Comparison of ENCODE assay signal across 8 cellular contexts in the genomic region with DNA sequence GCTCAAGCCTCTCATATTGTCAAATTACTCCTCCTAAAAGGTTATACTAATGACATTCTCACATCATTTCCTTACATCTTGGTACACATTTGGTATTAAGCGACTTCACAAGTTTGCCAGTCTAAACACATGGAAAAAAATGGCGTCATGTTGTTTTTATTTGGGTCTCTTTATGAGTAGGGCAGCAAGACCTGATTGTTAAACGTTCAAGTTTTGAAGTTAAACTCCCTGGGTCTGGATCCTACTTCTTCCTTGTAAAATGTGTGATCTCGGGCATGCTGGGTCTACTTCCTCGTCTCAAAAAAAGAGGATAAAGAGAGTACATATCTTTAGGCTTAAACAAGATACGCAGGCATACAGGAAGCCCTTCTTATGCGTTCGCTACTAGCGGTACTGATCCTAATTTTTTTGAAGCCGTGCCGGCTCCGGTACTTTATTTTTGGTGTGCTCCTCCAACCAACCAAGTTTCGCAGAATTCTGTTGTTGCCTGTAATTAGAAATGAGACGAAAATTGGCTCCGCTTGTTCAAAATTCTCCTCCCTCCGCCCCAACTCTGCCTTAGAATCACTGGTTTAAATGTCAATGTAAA. TPM values are rescaled to one million over a fixed set of nuclear protein-coding genes. Genes with fewer than 3 reads are reported as not detected.
DNase-seq lines count a peak whose midpoint lies in the region; TF ChIP-seq lines count a peak whose summit lies in the region.

No MANE protein-coding gene starts in this region.

- in situ Hi-C loops in HAP-1 (cut with MboI; ENCODE audit: low sequenced_read_pairs): no loop called here

- H3K27ac ChIP-seq in liver (ENCODE audit: low read depth in 1 of 2, low read length in 2 of 2): peak overlapping the region; percentile 98 to 99
- peak overlapping the region; percentile 91 to 98 (median 98) for H3K27ac ChIP-seq in tibial nerve

- H3K4me1 ChIP-seq in HAP-1 (peaks cover 19% of the 10 kb centered on the region), liver (ENCODE audit: control insufficient read depth in 4 of 4, insufficient read depth in 4 of 4, low read length in 3 of 4) (peaks cover 4 to 22% (median 7%) of the 10 kb centered on the region in 4 donors), tibial nerve (peaks cover 0 to 31% (median 15%) of the 10 kb centered on the region in 4 donors)

- no peak for TF ChIP-seq EP300 in tibial nerve (IDR thresholded peaks at IDR 0.05)

- peaks cover 3% of the 10 kb centered on the region; the same call in 1 of the 2 replicates for H3K36me3 ChIP-seq in HAP-1 (replicated peaks)
- no peaks in the 10 kb centered on the region for H3K36me3 ChIP-seq in liver (ENCODE audit: control insufficient read depth in 4 of 4, insufficient read depth in 3 of 4, low read depth in 1 of 4, low read length in 3 of 4)
- H3K36me3 ChIP-seq in tibial nerve: no peaks in the 10 kb centered on the region

- TF ChIP-seq RAD21 in liver (IDR thresholded peaks at IDR 0.05): no peak

- H3K9ac ChIP-seq in liver (ENCODE audit: low read depth in 1 of 2, low read length in 2 of 2): peak overlapping the region; percentile 99 to 100

- no peak for TF ChIP-seq POLR2A in tibial nerve (IDR thresholded peaks at IDR 0.05)

- under 1% methylated on average over 16 of the region's 16 CpGs for WGBS in liver
- 0 to 1% methylated on average over 16 of the region's 16 CpGs for WGBS in tibial nerve, 2 donors

- H3K9me3 ChIP-seq in HAP-1 (no peaks in the 10 kb centered on the region), liver (ENCODE audit: control insufficient read depth in 4 of 4, low read length in 3 of 4) (no peaks in the 10 kb centered on the region), tibial nerve (no peaks in the 10 kb centered on the region)

- peak overlapping the region; percentile 55 for H3K4me3 ChIP-seq in HAP-1
- H3K4me3 ChIP-seq in liver (ENCODE audit: low read depth in 1 of 3, low read length in 3 of 3): peak overlapping the region; percentile 83 to 87 (median 85)
- H3K4me3 ChIP-seq in tibial nerve: peak overlapping the region; percentile 83 to 92 (median 87)

- peak; percentile 29 for DNase-seq in NK-92 treated with Interleukin-12 subunit alpha and Interleukin-12 subunit beta, amount 100 ng/mL, for 24 hours (lab: John Stamatoyannopoulos, UW)
- DNase-seq in NK-92 (lab: John Stamatoyannopoulos, UW; ENCODE audit: unreplicated experiment) (no peak), HAP-1 (ENCODE audit: low spot score in 2 of 2) (peak in 1 of 2 experiments; percentile 15), NCI-H460 (ENCODE audit: extremely low read depth, low read depth) (peak; percentile 21), cerebellar cortex (ENCODE audit: low spot score) (peak; percentile 70), tibial nerve (ENCODE audit: low spot score in 2 of 2) (no peak), 8988T (no peak)

- TF ChIP-seq CTCF in liver (IDR thresholded peaks at IDR 0.05; ENCODE audit: low read depth, low read length, missing input control) (no peak), tibial nerve (IDR thresholded peaks at IDR 0.05) (no peak)

- H3K27me3 ChIP-seq in HAP-1 (ENCODE audit: low read depth) (no peaks in the 10 kb centered on the region), liver (ENCODE audit: control insufficient read depth in 4 of 4, insufficient read depth in 4 of 4, low read length in 3 of 4) (no peaks in the 10 kb centered on the region), tibial nerve (no peaks in the 10 kb centered on the region)

TF ChIP-seq in liver, 16 proteins besides CTCF, POLR2A, EP300 and RAD21:
- TF ChIP-seq NR2F2 (IDR thresholded peaks at IDR 0.05): peak; percentile 9
- no peak for TF ChIP-seq REST (IDR thresholded peaks at IDR 0.05)
- TF ChIP-seq YY1 (IDR thresholded peaks at IDR 0.05): peak; percentile 54
- TF ChIP-seq TAF1 (conservative IDR thresholded peaks at IDR 0.05): no peak
- TF ChIP-seq SP1 (IDR thresholded peaks at IDR 0.05): no peak
- TF ChIP-seq JUND (IDR thresholded peaks at IDR 0.05): no peak

RNA-seq across cellular contexts. Expression of gene CDC37L1, which starts 0.6 kb away (rescaled TPM):
- 10.7 and 12.0 TPM in 2 replicates for total RNA-seq in NCI-H460 (2014; rRNA removed; shearing (Covaris generic))
- 9.2 and 11.9 TPM in 2 replicates for polyA plus RNA-seq in NCI-H460 (2014; cell fraction: nucleus; rRNA removed)
- total RNA-seq in liver (10 to 100 TPM; 11.3 to 32.8 TPM), tibial nerve (10 to 100 TPM; 28.5 to 48.9 (median 38.0) TPM)
- 10 to 100 TPM; 15.9 to 22.8 TPM for polyA plus RNA-seq in liver

RNA-seq across cellular contexts. Expression of gene SPATA6L, which starts 12.5 kb away (rescaled TPM):
- not detected in 2 replicates for total RNA-seq in NCI-H460 (2014; rRNA removed; shearing (Covaris generic))
- polyA plus RNA-seq in NCI-H460 (2014; cell fraction: nucleus; rRNA removed): not detected in 2 replicates
- total RNA-seq in liver (1 to 10 TPM; 1.6 to 6.2 TPM), tibial nerve (1 to 10 TPM; 1.3 to 5.4 (median 3.8) TPM)
- 1 to 10 TPM; 1.8 to 2.7 TPM for polyA plus RNA-seq in liver

RNA-seq across cellular contexts. Expression of gene PLPP6, which starts 16.7 kb away (rescaled TPM):
- total RNA-seq in NCI-H460 (2014; rRNA removed; shearing (Covaris generic)): 5.2 and 5.4 TPM in 2 replicates
- polyA plus RNA-seq in NCI-H460 (2014; cell fraction: nucleus; rRNA removed): 8.2 and 10.6 TPM in 2 replicates
- total RNA-seq in liver (10 to 100 TPM; 11.7 to 11.8 TPM), tibial nerve (1 to 10 TPM; 4.2 to 8.0 (median 5.6) TPM)
- 10 to 100 TPM in 1 of 2 donors, 1 to 10 TPM in 1; 9.5 to 10.6 TPM for polyA plus RNA-seq in liver

Comparison
In these comparisons a context has a peak if more than half of its experiments do, and no peak if none do; other contexts are left out.
1. DNase-seq: peak in NK-92 treated with Interleukin-12 subunit alpha and Interleukin-12 subunit beta, amount 100 ng/mL, for 24 hours (single experiment), NCI-H460 (single experiment) and cerebellar cortex (single experiment); none in NK-92 (single experiment), tibial nerve (0 of 2) and 8988T (single experiment).
2. Peak in every context shown above with its lines, with median percentiles within 50 percentile points of each other: H3K4me3 ChIP-seq.